In the genomic region with DNA sequence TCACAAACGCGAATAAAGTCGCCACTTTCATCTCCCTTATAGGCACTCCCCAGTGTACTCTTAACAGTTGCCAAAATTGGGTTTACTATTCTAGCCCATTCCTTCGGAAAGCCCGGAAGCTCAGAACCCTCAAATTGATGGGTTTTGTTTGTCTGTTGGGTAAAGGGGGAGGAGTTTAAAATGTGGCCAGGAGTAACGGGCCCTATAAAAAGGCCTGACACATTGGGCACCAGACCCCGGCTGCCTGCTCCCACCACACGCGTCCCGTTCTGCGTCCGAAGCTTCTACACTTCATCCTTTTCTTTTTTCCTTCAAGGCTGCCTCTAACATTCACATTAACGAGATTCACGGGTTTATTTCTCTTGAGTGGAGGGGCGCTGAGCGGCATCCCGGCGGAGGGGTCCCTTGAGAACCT, we compare ENCODE assay signal across 8 cellular contexts. TPM values are rescaled to one million over a fixed set of nuclear protein-coding genes. Genes with fewer than 3 reads are reported as not detected.
DNase-seq lines count a peak whose midpoint lies in the region; ATAC-seq, FAIRE-seq and TF ChIP-seq lines count a peak whose summit lies in the region.

No MANE protein-coding gene starts in this region.

- ATAC-seq in GM18907 (IDR thresholded peaks at IDR 0.05; ENCODE audit: unreplicated experiment) (peak; percentile 2), GM19023 (IDR thresholded peaks at IDR 0.05; ENCODE audit: unreplicated experiment) (no peak)

- H3K4me3 ChIP-seq in LNCaP clone FGC (ENCODE audit: low read depth, low read length) (peak overlapping the region; percentile 60), duodenal mucosa (ENCODE audit: low read depth in 1 of 2, low read length in 2 of 2) (peak overlapping the region; percentile 76 to 78), ovary (peak overlapping the region; percentile 66)

- DNase-seq in LNCaP clone FGC (ENCODE audit: low read depth) (no peak), ovary (no peak), NCI-H2196 (lab: John Stamatoyannopoulos, UW; ENCODE audit: unreplicated experiment) (no peak), frontal cortex (ENCODE audit: low spot score in 2 of 2) (no peak)
- no peak for DNase-seq in activated CD4-positive, CD25-positive, alpha-beta regulatory T cell treated with anti-CD3 and anti-CD28 coated beads, Interleukin-2, amount 50 U/mL, for 72 hours

- intact Hi-C loops in ovary (cut with DNase I), result loop anchor here (2.0 to 10.0 kb wide), 8 partner anchors 17 to 375 kb away; a partner anchor contains a TSS

- H3K36me3 ChIP-seq in duodenal mucosa (ENCODE audit: control insufficient read depth in 1 of 2, insufficient read depth in 2 of 2, low read length in 2 of 2), result peaks cover 13 to 22% of the 10 kb centered on the region in 2 donors
- H3K36me3 ChIP-seq in ovary, result no peaks in the 10 kb centered on the region

- peak overlapping the region; percentile 52 to 77 for H3K9ac ChIP-seq in duodenal mucosa (ENCODE audit: low read depth in 1 of 2, low read length in 2 of 2)

- TF ChIP-seq POLR2A in ovary (IDR thresholded peaks at IDR 0.05), result no peak

- H3K27ac ChIP-seq in duodenal mucosa (ENCODE audit: low read depth, low read length) (no peak overlapping the region), ovary (peak overlapping the region; percentile 87 to 93)

- TF ChIP-seq EP300 in ovary (IDR thresholded peaks at IDR 0.05), result no peak

- no peak for TF ChIP-seq CTCF in LNCaP clone FGC (IDR thresholded peaks at IDR 0.05; ENCODE audit: control insufficient read depth, extremely low read depth, insufficient read depth)
- no peak for TF ChIP-seq CTCF in ovary (IDR thresholded peaks at IDR 0.05)

- WGBS in ovary, 3 donors, result 2 to 3% (median 2%) methylated on average over 18 of the region's 18 CpGs

- no peak for FAIRE-seq in frontal cortex (lab: Jason Lieb, UNC)

- H3K9me3 ChIP-seq in duodenal mucosa (ENCODE audit: control insufficient read depth in 1 of 2, low read length in 2 of 2) (no peaks in the 10 kb centered on the region), ovary (no peaks in the 10 kb centered on the region)

- no peaks in the 10 kb centered on the region for H3K27me3 ChIP-seq in duodenal mucosa (ENCODE audit: control insufficient read depth in 1 of 2, insufficient read depth in 2 of 2, low read length in 2 of 2)
- H3K27me3 ChIP-seq in ovary, result no peaks in the 10 kb centered on the region

- peaks cover 10 to 13% of the 10 kb centered on the region in 2 donors for H3K4me1 ChIP-seq in duodenal mucosa (ENCODE audit: control insufficient read depth in 1 of 2, insufficient read depth in 2 of 2, low read length in 2 of 2)
- H3K4me1 ChIP-seq in ovary (ENCODE audit: insufficient read depth), result peaks cover 5% of the 10 kb centered on the region

RNA-seq across cellular contexts. Expression of a gene that starts 0.8 kb away (rescaled TPM):
- total RNA-seq in ovary, result 10 to 100 TPM; 14.7 to 19.1 (median 17.1) TPM
- polyA plus RNA-seq in ovary, result 10 to 100 TPM; 10.8 to 23.1 TPM
- 8.6 TPM for total RNA-seq in frontal cortex

RNA-seq across cellular contexts. Expression of a gene that starts 10.1 kb away (rescaled TPM):
- 1 to 10 TPM in 6 of 7 donors, under 1 TPM in 1; 0.84 to 4.5 (median 1.7) TPM for total RNA-seq in ovary
- 1 to 10 TPM in 1 of 2 donors, under 1 TPM in 1; 0.81 to 1.1 TPM for polyA plus RNA-seq in ovary
- under 0.01 TPM for total RNA-seq in frontal cortex

RNA-seq across cellular contexts. Expression of a gene that starts 16.9 kb away (rescaled TPM):
- 10 to 100 TPM; 29.7 to 68.2 (median 62.8) TPM for total RNA-seq in ovary
- polyA plus RNA-seq in ovary, result 10 to 100 TPM; 27.1 to 46.7 TPM
- 32.2 TPM for total RNA-seq in frontal cortex

RNA-seq across cellular contexts. Expression of a gene that starts 18.3 kb away (rescaled TPM):
- 100 to 1,000 TPM in 3 of 7 donors, 10 to 100 TPM in 4; 40.9 to 106 (median 95.6) TPM for total RNA-seq in ovary
- 100 to 1,000 TPM in 1 of 2 donors, 10 to 100 TPM in 1; 74.4 to 110 TPM for polyA plus RNA-seq in ovary
- total RNA-seq in frontal cortex, result 73.4 TPM

RNA-seq across cellular contexts. Expression of a gene that starts 46.8 kb away (rescaled TPM):
- total RNA-seq in ovary (10 to 100 TPM; 22.4 to 45.6 (median 33.9) TPM), frontal cortex (10.2 TPM)
- polyA plus RNA-seq in ovary, result 10 to 100 TPM; 14.3 to 31.1 TPM
